In the genomic region with DNA sequence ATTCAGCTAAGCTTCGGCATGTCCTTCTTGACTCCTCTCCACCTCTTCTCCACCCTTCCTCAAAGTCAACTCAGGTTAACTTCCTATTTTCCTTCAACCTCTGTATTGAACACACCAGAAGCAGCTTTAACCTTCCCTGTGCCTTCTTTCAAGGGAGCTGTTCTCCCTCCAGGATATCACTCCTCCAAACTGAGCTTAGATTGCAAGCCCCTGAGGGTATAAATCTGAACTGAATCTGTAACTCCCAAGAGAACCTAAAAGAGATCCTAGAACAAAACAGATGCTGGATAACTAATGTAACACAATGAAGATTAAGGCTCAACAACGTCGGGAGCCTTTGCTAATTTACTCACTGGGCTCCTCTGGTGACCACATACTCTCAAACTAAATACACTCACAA, we compare ENCODE assay signal across 10 cellular contexts. TPM values are rescaled to one million over a fixed set of nuclear protein-coding genes. Genes with fewer than 3 reads are reported as not detected.
DNase-seq lines count a peak whose midpoint lies in the region; ATAC-seq and TF ChIP-seq lines count a peak whose summit lies in the region.
"Had no signal": no experiment of that assay in that cellular context is flagged by ENCODE, and none has a peak within 500 bp of the region (broad histone marks: within the 10 kb centered on the region; RNA-seq: fewer than 3 reads in every experiment).

No MANE protein-coding gene starts in this region.

- no peak for ATAC-seq in activated naive CD8-positive, alpha-beta T cell treated with anti-CD3 and anti-CD28 coated beads, Interleukin-2, amount 50 U/mL, for 24 hours
- no peak for ATAC-seq in HG03442 (IDR thresholded peaks at IDR 0.05; ENCODE audit: unreplicated experiment)
- no peak for ATAC-seq in SK-N-SH treated with all-trans-retinoic acid at 6 μM for 48 hours

- no peak overlapping the region for H3T11ph ChIP-seq in H9 (ENCODE audit: low read length)

- peak overlapping the region in 4 of 8 donors; percentile 14 to 90 (median 56) for H3K27ac Mint-ChIP-seq in CD8-positive, alpha-beta memory T cell
- H3K27ac Mint-ChIP-seq in H9 = peak overlapping the region in 2 of 3 experiments; percentile 65 to 84; a peak in 3 of 7 replicates
- H3K27ac Mint-ChIP-seq in activated naive CD8-positive, alpha-beta T cell treated with anti-CD3 and anti-CD28 coated beads, Interleukin-2, amount 50 U/mL, for 24 hours = no peak overlapping the region

- H3K23ac ChIP-seq in H9 (ENCODE audit: insufficient read length, low read depth, low read length) = no peak overlapping the region
- H3K23ac ChIP-seq in mesendoderm (ENCODE audit: low read length) = no peak overlapping the region

- no peaks in the 10 kb centered on the region for H3K9me3 ChIP-seq in CD8-positive, alpha-beta memory T cell (ENCODE audit: low read length)
- H3K9me3 ChIP-seq in H9 (ENCODE audit: control insufficient read depth, low read depth, low read length) (no peaks in the 10 kb centered on the region), ovary (no peaks in the 10 kb centered on the region)
- H3K9me3 ChIP-seq: body of pancreas had no signal

- no peaks in the 10 kb centered on the region for H3K36me3 ChIP-seq in CD8-positive, alpha-beta memory T cell (ENCODE audit: insufficient read depth, low read length)
- H3K36me3 ChIP-seq in mesendoderm (ENCODE audit: control insufficient read depth, insufficient read depth, low read length) (no peaks in the 10 kb centered on the region), ovary (no peaks in the 10 kb centered on the region)
- H3K36me3 ChIP-seq: WERI-Rb-1 had no signal

- H4K5ac ChIP-seq in H9 (ENCODE audit: insufficient read length, low read depth, low read length) = no peak overlapping the region
- H4K5ac ChIP-seq in mesendoderm (ENCODE audit: low read length) = no peak overlapping the region

- no peak for TF ChIP-seq CTCF in H9 (conservative IDR thresholded peaks at IDR 0.05)
- no peak for TF ChIP-seq CTCF in ovary (IDR thresholded peaks at IDR 0.05)

- H3K79me2 ChIP-seq in H9 (ENCODE audit: insufficient read depth, low read length) = no peaks in the 10 kb centered on the region
- H3K79me2 ChIP-seq in mesendoderm (ENCODE audit: control insufficient read depth, insufficient read depth, low read length) = no peaks in the 10 kb centered on the region

- peak overlapping the region; percentile 76 for H3K4me2 ChIP-seq in H9 (ENCODE audit: insufficient read depth, insufficient read length, low read length)
- H3K4me2 ChIP-seq in mesendoderm (ENCODE audit: low read length) = no peak overlapping the region

- intact Hi-C loops in ovary (cut with DNase I) = no loop called here

- H2AK5ac ChIP-seq in H9 (ENCODE audit: insufficient read length, low read length) = no peak overlapping the region
- no peak overlapping the region for H2AK5ac ChIP-seq in mesendoderm (ENCODE audit: low read length)

- H3K79me1 ChIP-seq in H9 (ENCODE audit: insufficient read depth, low read depth, low read length, poor library complexity, severe bottlenecking) (no peaks in the 10 kb centered on the region), mesendoderm (ENCODE audit: low read length) (no peaks in the 10 kb centered on the region)

- peaks cover 2 to 10% of the 10 kb centered on the region in 2 donors for H3K27me3 Mint-ChIP-seq in CD8-positive, alpha-beta memory T cell
- peaks cover 14% of the 10 kb centered on the region for H3K27me3 Mint-ChIP-seq in H9 (ENCODE audit: low read depth)
- peaks cover 10% of the 10 kb centered on the region for H3K27me3 Mint-ChIP-seq in activated naive CD8-positive, alpha-beta T cell treated with anti-CD3 and anti-CD28 coated beads, Interleukin-2, amount 50 U/mL, for 24 hours

- no peak overlapping the region for H2AFZ ChIP-seq in H9 (ENCODE audit: low read length)

- DNase-seq in CD8-positive, alpha-beta memory T cell = no peak
- DNase-seq in H9 (no peak), mesendoderm (peak; percentile 17), ovary (no peak)
- DNase-seq in activated naive CD8-positive, alpha-beta T cell treated with anti-CD3 and anti-CD28 coated beads, Interleukin-2, amount 50 U/mL, for 24 hours = no peak
- no peak for DNase-seq in stimulated activated naive CD4-positive, alpha-beta T cell treated with Interleukin-2 at 50 U/mL for 16 hours (lab: John Stamatoyannopoulos, UW)
- DNase-seq: WERI-Rb-1 had no signal

- TF ChIP-seq POLR2A in ovary (IDR thresholded peaks at IDR 0.05) = no peak

- H2BK5ac ChIP-seq in H9 (ENCODE audit: insufficient read length, low read length) (no peak overlapping the region), mesendoderm (ENCODE audit: low read length) (no peak overlapping the region)

- H4K91ac ChIP-seq in H9 (ENCODE audit: insufficient read length, low read depth, low read length) = no peak overlapping the region

- H2BK15ac ChIP-seq in H9 (ENCODE audit: low read depth, low read length) (no peak overlapping the region), mesendoderm (replicated peaks; ENCODE audit: low read depth) (no peak overlapping the region)

- H3K4ac ChIP-seq in H9 (ENCODE audit: low read depth, low read length) (no peak overlapping the region), mesendoderm (ENCODE audit: low read depth, low read length) (no peak overlapping the region)

- H2BK120ac ChIP-seq in H9 (ENCODE audit: low read depth, low read length, poor library complexity, severe bottlenecking) (no peak overlapping the region), mesendoderm (ENCODE audit: low read depth, low read length) (no peak overlapping the region)

- CTCF ChIA-PET in CD8-positive, alpha-beta memory T cell (lab: Charles Lee) = no interaction called here

- WGBS in H9 (ENCODE audit: extremely low coverage, insufficient read length, low lambda C conversion rate) = no CpG with 5 or more reads among the region's 3 CpGs
- WGBS in mesendoderm (ENCODE audit: extremely low coverage, insufficient coverage, low lambda C conversion rate) = no CpG with 5 or more reads among the region's 3 CpGs
- WGBS in ovary, 3 donors = 32 to 42% (median 36%) methylated on average over 3 of the region's 3 CpGs

- peaks cover 24 to 30% (median 26%) of the 10 kb centered on the region in 3 donors for H3K4me1 Mint-ChIP-seq in CD8-positive, alpha-beta memory T cell
- peaks cover 19 to 20% of the 10 kb centered on the region in 2 experiments for H3K4me1 Mint-ChIP-seq in H9
- H3K4me1 Mint-ChIP-seq in activated naive CD8-positive, alpha-beta T cell treated with anti-CD3 and anti-CD28 coated beads, Interleukin-2, amount 50 U/mL, for 24 hours = peaks cover 22% of the 10 kb centered on the region

- H3K27me3 ChIP-seq in CD8-positive, alpha-beta memory T cell (ENCODE audit: insufficient read depth, low read length, poor library complexity, severe bottlenecking) = no peaks in the 10 kb centered on the region
- H3K27me3 ChIP-seq in H9 (ENCODE audit: insufficient read depth, low read length) (no peaks in the 10 kb centered on the region), mesendoderm (ENCODE audit: insufficient read depth, low read length, poor library complexity) (no peaks in the 10 kb centered on the region), ovary (no peaks in the 10 kb centered on the region)
- H3K27me3 ChIP-seq: body of pancreas had no signal

- H3K4me1 ChIP-seq in CD8-positive, alpha-beta memory T cell (ENCODE audit: insufficient read depth, low read length) = peaks cover 9% of the 10 kb centered on the region
- no peaks in the 10 kb centered on the region; the same call in 1 of the 2 replicates for H3K4me1 ChIP-seq in H9 (ENCODE audit: insufficient read depth, low read length)
- H3K4me1 ChIP-seq in mesendoderm (ENCODE audit: control insufficient read depth, low read depth, low read length) = peaks cover 2% of the 10 kb centered on the region
- peaks cover 4% of the 10 kb centered on the region for H3K4me1 ChIP-seq in ovary (ENCODE audit: insufficient read depth)

- TF ChIP-seq EP300 in ovary (IDR thresholded peaks at IDR 0.05) = no peak

- no peak overlapping the region for H3K56ac ChIP-seq in H9 (ENCODE audit: insufficient read length, low read depth, low read length)
- H3K56ac ChIP-seq in mesendoderm (ENCODE audit: low read length) = no peak overlapping the region

- no peak overlapping the region for H3K18ac ChIP-seq in H9 (ENCODE audit: insufficient read length, low read depth, low read length)
- H3K18ac ChIP-seq in mesendoderm (ENCODE audit: low read length) = no peak overlapping the region

- H3K4me3 Mint-ChIP-seq in CD8-positive, alpha-beta memory T cell = peak overlapping the region; percentile 84 to 98 (median 91)
- peak overlapping the region; percentile 82 to 95 for H3K4me3 Mint-ChIP-seq in H9
- peak overlapping the region; percentile 74 for H3K4me3 Mint-ChIP-seq in activated naive CD8-positive, alpha-beta T cell treated with anti-CD3 and anti-CD28 coated beads, Interleukin-2, amount 50 U/mL, for 24 hours

- H4K8ac ChIP-seq in H9 (replicated peaks; ENCODE audit: insufficient read length, low read depth, low read length) = no peak overlapping the region
- no peak overlapping the region for H4K8ac ChIP-seq in mesendoderm (ENCODE audit: low read depth, low read length)

- H3K9me3 Mint-ChIP-seq in CD8-positive, alpha-beta memory T cell = no peaks in the 10 kb centered on the region
- H3K9me3 Mint-ChIP-seq in H9 = no peaks in the 10 kb centered on the region
- no peaks in the 10 kb centered on the region for H3K9me3 Mint-ChIP-seq in activated naive CD8-positive, alpha-beta T cell treated with anti-CD3 and anti-CD28 coated beads, Interleukin-2, amount 50 U/mL, for 24 hours

- peaks cover 4% of the 10 kb centered on the region for H3K23me2 ChIP-seq in H9 (ENCODE audit: insufficient read length, low read depth, low read length, poor library complexity, severe bottlenecking)

- H3K36me3 Mint-ChIP-seq in CD8-positive, alpha-beta memory T cell = no peaks in the 10 kb centered on the region
- H3K36me3 Mint-ChIP-seq in H9 (ENCODE audit: insufficient read depth in 1 of 3, low read depth in 3 of 3) = no peaks in the 10 kb centered on the region
- no peaks in the 10 kb centered on the region for H3K36me3 Mint-ChIP-seq in activated naive CD8-positive, alpha-beta T cell treated with anti-CD3 and anti-CD28 coated beads, Interleukin-2, amount 50 U/mL, for 24 hours (ENCODE audit: low read depth)

- H4K20me1 ChIP-seq in H9 (ENCODE audit: control insufficient read depth, insufficient read depth, insufficient read length) = no peaks in the 10 kb centered on the region

- no peak overlapping the region for H3K14ac ChIP-seq in H9 (ENCODE audit: insufficient read depth, low read length)

- no peak overlapping the region for H3K4me3 ChIP-seq in CD8-positive, alpha-beta memory T cell (ENCODE audit: low read length)
- H3K4me3 ChIP-seq in mesendoderm (ENCODE audit: low read length) (no peak overlapping the region), ovary (no peak overlapping the region)

- no peak overlapping the region for H2BK12ac ChIP-seq in H9 (ENCODE audit: insufficient read length, low read depth, low read length)

- no peak overlapping the region for H2BK20ac ChIP-seq in H9 (ENCODE audit: low read depth, low read length, poor library complexity, severe bottlenecking)

- POLR2A ChIA-PET in CD8-positive, alpha-beta memory T cell (lab: Charles Lee) = no interaction called here

- H3K27ac ChIP-seq in CD8-positive, alpha-beta memory T cell (ENCODE audit: low read depth, low read length) = no peak overlapping the region
- H3K27ac ChIP-seq in H9 (ENCODE audit: insufficient read length, low read depth, low read length) = no peak overlapping the region
- H3K27ac ChIP-seq in mesendoderm (ENCODE audit: low read depth, low read length) = no peak overlapping the region
- no peak overlapping the region for H3K27ac ChIP-seq in ovary
- H3K27ac ChIP-seq: WERI-Rb-1 had no signal

- peak overlapping the region; percentile 51 for H3K9ac ChIP-seq in H9 (ENCODE audit: extremely low read depth, insufficient read length, low read length)
- H3K9ac ChIP-seq in mesendoderm (ENCODE audit: low read length) = no peak overlapping the region

RNA-seq across cellular contexts. Expression of a gene that starts 1.1 kb away (rescaled TPM):
- under 1 TPM; 0.09 to 0.11 TPM for total RNA-seq in CD8-positive, alpha-beta memory T cell
- polyA plus RNA-seq in CD8-positive, alpha-beta memory T cell = 1.2 TPM
- total RNA-seq in H9 (2021) (4.8 and 5.6 TPM in 2 replicates), ovary (under 1 TPM in 5 of 7 donors, not detected in 2; 0.05 to 0.50 (median 0.10) TPM)
- polyA plus RNA-seq in mesendoderm (2013, experiment 1 of 2) = 9.4 TPM
- 10.2 TPM for polyA plus RNA-seq in mesendoderm (2013, experiment 2 of 2)
- polyA plus RNA-seq in ovary = under 1 TPM in 1 of 2 donors, not detected in 1; 0.30 TPM
